1 cellular context compared by ENCODE assay signal in genomic region chr2:241314181-241314932, GRCh38.
TF ChIP-seq lines count a peak whose summit lies in the region.

No MANE protein-coding gene starts in this region.

TF ChIP-seq in GM23338, 12 proteins besides CTCF, POLR2A, EP300 and RAD21 (continued from another document):
- TF ChIP-seq ZNF462 (CRISPR knock-in tag; IDR thresholded peaks at IDR 0.05): no peak
- TF ChIP-seq POLR2AphosphoS5 (IDR thresholded peaks at IDR 0.05; ENCODE audit: low read depth): no peak
- no peak for TF ChIP-seq REST (IDR thresholded peaks at IDR 0.05; ENCODE audit: unreplicated experiment)
- TF ChIP-seq EZH2phosphoT487 (IDR thresholded peaks at IDR 0.05; ENCODE audit: unreplicated experiment): no peak
- no peak for TF ChIP-seq JUNB (IDR thresholded peaks at IDR 0.05; ENCODE audit: unreplicated experiment)
- TF ChIP-seq ZNF331 (CRISPR knock-in tag; IDR thresholded peaks at IDR 0.05; ENCODE audit: low read depth): no peak
- no peak for TF ChIP-seq STAT1 (IDR thresholded peaks at IDR 0.05; ENCODE audit: unreplicated experiment)
- no peak for TF ChIP-seq NANOG (IDR thresholded peaks at IDR 0.05; ENCODE audit: borderline replicate concordance)
TF ChIP-seq in GM23338: peak in this region for 0.
